In genomic region chr5:10685103-10685502, GRCh38 we compare ENCODE assay signal across 12 cellular contexts.
DNase-seq lines count a peak whose midpoint lies in the region; ATAC-seq, FAIRE-seq and TF ChIP-seq lines count a peak whose summit lies in the region.
"Had no signal": no experiment of that assay in that cellular context is flagged by ENCODE, and none has a peak within 500 bp of the region (broad histone marks: within the 10 kb centered on the region; RNA-seq: fewer than 3 reads in every experiment).

No MANE protein-coding gene starts in this region.

- H3K79me2 ChIP-seq in SK-N-SH (ENCODE audit: insufficient read depth), result peaks cover 19% of the 10 kb centered on the region; the same call in 1 of the 2 replicates

- no peak overlapping the region for H3K4me3 ChIP-seq in SK-N-SH (ENCODE audit: low read depth in 2 of 2, low read length in 1 of 2)
- H3K4me3 ChIP-seq: spleen, stomach had no signal

- 98% methylated on average over 6 of the region's 6 CpGs for WGBS in SK-N-SH (ENCODE audit: low lambda C conversion rate)

- TF ChIP-seq EP300 in SK-N-SH (IDR thresholded peaks at IDR 0.05; ENCODE audit: borderline replicate concordance in 1 of 2, low read depth in 1 of 2, low read length in 1 of 2), result no peak

- H3K27me3 ChIP-seq in SK-N-SH (ENCODE audit: insufficient read depth), result no peaks in the 10 kb centered on the region
- H3K27me3 ChIP-seq: spleen, stomach had no signal

- H3K9me2 ChIP-seq in SK-N-SH, result no peaks in the 10 kb centered on the region

- no peak overlapping the region for H3K4me2 ChIP-seq in SK-N-SH

- CTCF ChIA-PET in GM10248 (lab: Yijun Ruan, JAX) (interaction anchor here (0.7 to 4.2 kb wide), 15 partner anchors 10 to 234 kb away, joined by 3 to 18 read pairs (median 4); no protein-coding TSS in a partner anchor), SK-N-SH (lab: Yijun Ruan, JAX) (interaction anchor here (0.8 to 2.1 kb wide), 3 partner anchors 10 to 233 kb away, joined by 3 to 16 read pairs (median 4); no protein-coding TSS in a partner anchor)

- POLR2A ChIA-PET in GM10248 (lab: Yijun Ruan, JAX) (interaction anchor here (0.9 to 2.4 kb wide), 3 partner anchors 49 to 124 kb away, joined by 3 to 16 read pairs (median 9); no protein-coding TSS in a partner anchor), SK-N-SH (lab: Yijun Ruan, JAX) (no interaction called here)

- H3K36me3 ChIP-seq in SK-N-SH (replicated peaks in 1 of 2; ENCODE audit: control insufficient read depth in 1 of 2, insufficient read depth in 2 of 2, low read length in 1 of 2), result peaks cover 6 to 19% of the 10 kb centered on the region in 2 experiments

- no peaks in the 10 kb centered on the region for H4K20me1 ChIP-seq in SK-N-SH (ENCODE audit: insufficient read depth)

- FAIRE-seq in GM19239 (lab: Jason Lieb, UNC), result peak; percentile 21

- peaks cover 0 to 6% of the 10 kb centered on the region in 2 experiments; a peak in 2 of 4 replicates for H3K4me1 ChIP-seq in SK-N-SH (ENCODE audit: control insufficient read depth in 1 of 2, insufficient read depth in 2 of 2, low read depth in 1 of 2, low read length in 1 of 2)

- no peak for TF ChIP-seq RAD21 in SK-N-SH (IDR thresholded peaks at IDR 0.05; ENCODE audit: low read length)

- H3K9ac ChIP-seq in SK-N-SH, result no peak overlapping the region

- no peak overlapping the region for H3K27ac ChIP-seq in SK-N-SH (ENCODE audit: low read depth in 2 of 2, low read length in 1 of 2)
- H3K27ac ChIP-seq: spleen, stomach had no signal

- peak; percentile 54 for DNase-seq in GM10248 (ENCODE audit: extremely low spot score)
- DNase-seq in GM19239 (ENCODE audit: insufficient read length, low spot score), result no peak
- no peak for DNase-seq in mucosa of gallbladder (ENCODE audit: low spot score)
- DNase-seq in inferior parietal cortex (ENCODE audit: extremely low spot score), result no peak
- DNase-seq in SK-N-SH, result no peak
- DNase-seq in Kasumi-1 (lab: John Stamatoyannopoulos, UW), result no peak
- DNase-seq: effector memory CD4-positive, alpha-beta T cell; hippocampal formation; spleen; stomach had no signal

- ATAC-seq in HG02623 (IDR thresholded peaks at IDR 0.05; ENCODE audit: unreplicated experiment) (peak; percentile 88), HG03442 (IDR thresholded peaks at IDR 0.05; ENCODE audit: unreplicated experiment) (peak; percentile 69)

- TF ChIP-seq CTCF in GM10248 (IDR thresholded peaks at IDR 0.05; ENCODE audit: control extremely low read depth, extremely low read depth, low read depth, missing control alignments) (no peak), SK-N-SH (IDR thresholded peaks at IDR 0.05) (no peak)

- 0 out of 2 replicates have a peak, but pooled peaks cover 4% of the 10 kb centered on the region for H3K9me3 ChIP-seq in SK-N-SH
- H3K9me3 ChIP-seq: spleen, stomach had no signal

- no peaks in the 10 kb centered on the region for H3F3A ChIP-seq in SK-N-SH (replicated peaks; ENCODE audit: insufficient read depth)

- H2AFZ ChIP-seq in SK-N-SH (ENCODE audit: low read depth), result no peak overlapping the region

TF ChIP-seq in SK-N-SH, 30 proteins besides CTCF, POLR2A, EP300 and RAD21:
- TF ChIP-seq YY1 (IDR thresholded peaks at IDR 0.05; ENCODE audit: low read depth) (no peak), TAF1 (IDR thresholded peaks at IDR 0.05; ENCODE audit: borderline replicate concordance, low read depth, low read length) (no peak), NFIC (IDR thresholded peaks at IDR 0.05; ENCODE audit: borderline replicate concordance) (no peak), PBX3 (IDR thresholded peaks at IDR 0.05) (no peak), SIN3A (IDR thresholded peaks at IDR 0.05; ENCODE audit: borderline replicate concordance, low read depth, low read length) (no peak), CHD2 (IDR thresholded peaks at IDR 0.05; ENCODE audit: low read length, partially characterized antibody) (no peak), MXI1 (IDR thresholded peaks at IDR 0.05; ENCODE audit: low read depth, low read length) (no peak), REST (IDR thresholded peaks at IDR 0.05; ENCODE audit: low read depth, low read length) (no peak), GATA2 (CRISPR knock-in tag; IDR thresholded peaks at IDR 0.05) (no peak), FOXJ3 (CRISPR knock-in tag; IDR thresholded peaks at IDR 0.05) (no peak), USF2 (IDR thresholded peaks at IDR 0.05; ENCODE audit: borderline replicate concordance, low read depth, low read length) (no peak), MAX (IDR thresholded peaks at IDR 0.05; ENCODE audit: low read depth) (no peak)
